ENCODE assay signal across 9 cellular contexts in genomic region chr1:14095001-14095400, GRCh38.
A peak's percentile ranks its signal among the peaks of the same experiment; 100 is the strongest.
DNase-seq lines count a peak whose midpoint lies in the region; ATAC-seq and TF ChIP-seq lines count a peak whose summit lies in the region.
"Had no signal": no experiment of that assay in that cellular context is flagged by ENCODE, and none has a peak within 500 bp of the region (broad histone marks: within the 10 kb centered on the region; RNA-seq: fewer than 3 reads in every experiment).

No MANE protein-coding gene starts in this region.

- no peak overlapping the region for H3K9ac ChIP-seq in PC-3 (ENCODE audit: low read length)

- H3K4me3 ChIP-seq in HL-60 (replicated peaks; ENCODE audit: insufficient read depth, low read length), result no peak overlapping the region
- H3K4me3 ChIP-seq in PC-3 (ENCODE audit: low read length), result no peak overlapping the region
- H3K4me3 ChIP-seq: sigmoid colon had no signal

- no peak overlapping the region for H3K4me2 ChIP-seq in PC-3 (ENCODE audit: low read length)

- H3K27ac ChIP-seq in HL-60 (replicated peaks), result no peak overlapping the region
- no peak overlapping the region for H3K27ac ChIP-seq in PC-3 (ENCODE audit: low read length)
- H3K27ac ChIP-seq: sigmoid colon had no signal

- no peaks in the 10 kb centered on the region for H3K4me1 ChIP-seq in PC-3 (ENCODE audit: insufficient read depth, low read length)
- H3K4me1 ChIP-seq: sigmoid colon had no signal

- TF ChIP-seq CTCF in HL-60 (IDR thresholded peaks at IDR 0.05; ENCODE audit: insufficient read depth, low read length) (peak; percentile 18), PC-3 (conservative IDR thresholded peaks at IDR 0.05; ENCODE audit: low read depth, low read length) (peak; percentile 72)

- no peaks in the 10 kb centered on the region for H3K9me2 ChIP-seq in PC-3 (replicated peaks; ENCODE audit: low read length)

- intact Hi-C loops in PC-3 (cut with micrococcal nuclease), result no loop called here
- intact Hi-C loops in posterior vena cava (cut with DNase I), result no loop called here

- H3K36me3 ChIP-seq in PC-3 (ENCODE audit: low read depth, low read length), result no peaks in the 10 kb centered on the region
- H3K36me3 ChIP-seq: sigmoid colon had no signal

- 0 out of 2 replicates have a peak, but pooled peaks cover 2% of the 10 kb centered on the region for H3K9me3 ChIP-seq in PC-3 (ENCODE audit: low read length)

- DNase-seq in AG20443 (ENCODE audit: low spot score), result peak; percentile 46
- peak in 1 of 2 experiments; percentile 1 for DNase-seq in HL-60 (ENCODE audit: low read depth in 1 of 2, low spot score in 1 of 2)
- peak; percentile 63 for DNase-seq in PC-3
- peak; percentile 79 for DNase-seq in iPS-NIHi11 (ENCODE audit: low spot score)
- DNase-seq in posterior vena cava (ENCODE audit: low spot score), result no peak
- DNase-seq: sigmoid colon had no signal

- POLR2A ChIA-PET in PC-3 (lab: Charles Lee; ENCODE audit: unreplicated experiment), result no interaction called here

- no peak overlapping the region for H2AFZ ChIP-seq in PC-3 (ENCODE audit: low read length)

- ATAC-seq in PC-3 (peak; percentile 40; the same call in 1 of the 2 replicates), HG03432 (IDR thresholded peaks at IDR 0.05; ENCODE audit: unreplicated experiment) (no peak), GM21515 (IDR thresholded peaks at IDR 0.05; ENCODE audit: unreplicated experiment) (no peak), GM21619 (IDR thresholded peaks at IDR 0.05; ENCODE audit: unreplicated experiment) (no peak)

- no peaks in the 10 kb centered on the region for H4K20me1 ChIP-seq in PC-3 (ENCODE audit: low read length)

- no peaks in the 10 kb centered on the region for H3K79me2 ChIP-seq in PC-3 (ENCODE audit: low read length)

- no TSS peak for BruUV-seq in PC-3 (replicated peaks; lab: Mats Ljungman, UMichigan)

- H3K27me3 ChIP-seq in HL-60 (ENCODE audit: insufficient read depth, poor library complexity, severe bottlenecking) (no peaks in the 10 kb centered on the region), PC-3 (ENCODE audit: low read length) (no peaks in the 10 kb centered on the region)
- H3K27me3 ChIP-seq: sigmoid colon had no signal

- H3F3A ChIP-seq in PC-3 (ENCODE audit: low read length, unreplicated experiment), result no peaks in the 10 kb centered on the region

- CTCF ChIA-PET in PC-3 (lab: Charles Lee), result no interaction called here
